Comparison of ENCODE assay signal across 10 cellular contexts in the genomic region with DNA sequence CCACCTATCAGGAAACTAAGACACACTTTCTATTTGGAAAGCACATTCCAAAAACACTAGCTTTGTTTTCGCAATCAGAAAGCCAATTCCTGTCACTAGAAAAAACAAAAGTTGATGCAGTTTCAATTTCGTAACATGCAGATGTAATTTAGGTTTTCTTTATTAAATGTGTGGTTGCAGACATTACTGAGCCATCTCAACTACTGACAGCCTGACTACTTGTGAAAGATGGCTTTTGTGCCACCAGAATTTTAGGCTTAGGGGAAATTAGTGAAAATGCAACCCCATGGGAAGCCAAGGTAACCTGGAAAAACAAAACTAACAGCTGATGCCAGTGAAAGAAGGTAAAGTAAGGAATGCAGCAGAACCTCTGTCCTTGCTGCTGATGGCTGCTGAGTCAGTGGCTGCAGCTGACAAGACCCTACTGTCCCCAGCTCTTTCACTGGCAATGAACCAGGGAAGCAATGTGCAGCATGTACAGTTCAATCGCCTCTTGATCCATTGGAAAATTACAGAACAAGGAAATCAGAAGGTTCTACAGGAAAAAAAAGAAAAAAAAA. TPM values are rescaled to one million over a fixed set of nuclear protein-coding genes. Genes with fewer than 3 reads are reported as not detected.
DNase-seq lines count a peak whose midpoint lies in the region; TF ChIP-seq lines count a peak whose summit lies in the region.
"Had no signal": no experiment of that assay in that cellular context is flagged by ENCODE, and none has a peak within 500 bp of the region (broad histone marks: within the 10 kb centered on the region; RNA-seq: fewer than 3 reads in every experiment).

No MANE protein-coding gene starts in this region.

- TF ChIP-seq CTCF in KMS-11 (conservative IDR thresholded peaks at IDR 0.05; ENCODE audit: low read depth, low read length) = no peak
- TF ChIP-seq CTCF in thyroid gland (IDR thresholded peaks at IDR 0.05) = no peak
- no peak for TF ChIP-seq CTCF in neural progenitor cell (IDR thresholded peaks at IDR 0.05)

- peak overlapping the region; percentile 29 for H3K4me3 ChIP-seq in KMS-11 (IDR thresholded peaks at IDR 0.05; ENCODE audit: insufficient read depth, low read depth, low read length)
- H3K4me3 ChIP-seq in thyroid gland (replicated peaks in 1 of 3) = no peak overlapping the region
- no peak overlapping the region for H3K4me3 ChIP-seq in neural progenitor cell
- H3K4me3 ChIP-seq: skin epidermis had no signal

- no peak for TF ChIP-seq POLR2A in thyroid gland (IDR thresholded peaks at IDR 0.05)

- H3K27me3 ChIP-seq in KMS-11 (ENCODE audit: insufficient read depth, low read depth) = no peaks in the 10 kb centered on the region
- no peaks in the 10 kb centered on the region for H3K27me3 ChIP-seq in thyroid gland
- H3K27me3 ChIP-seq in neural progenitor cell = no peaks in the 10 kb centered on the region

- no peaks in the 10 kb centered on the region for H3F3A ChIP-seq in neural progenitor cell (ENCODE audit: low read depth)

- H3K79me2 ChIP-seq in KMS-11 (ENCODE audit: insufficient read depth, low read depth) (no peaks in the 10 kb centered on the region), neural progenitor cell (ENCODE audit: low read depth) (no peaks in the 10 kb centered on the region)

- H3K36me3 ChIP-seq in KMS-11 (ENCODE audit: insufficient read depth) (no peaks in the 10 kb centered on the region), thyroid gland (no peaks in the 10 kb centered on the region), neural progenitor cell (no peaks in the 10 kb centered on the region)

- H3K4me2 ChIP-seq in KMS-11 = peak overlapping the region; percentile 40
- H3K4me2 ChIP-seq in neural progenitor cell = no peak overlapping the region

- peaks cover 34% of the 10 kb centered on the region for H3K36me3 Mint-ChIP-seq in neural progenitor cell

- H3K4me1 ChIP-seq in KMS-11 (ENCODE audit: low read depth, poor library complexity, severe bottlenecking) (peaks cover 19% of the 10 kb centered on the region), thyroid gland (peaks cover 12 to 16% of the 10 kb centered on the region in 2 donors), neural progenitor cell (no peaks in the 10 kb centered on the region)

- 57 to 68% methylated on average over 3 of the region's 3 CpGs for WGBS in thyroid gland, 2 donors

- no peak overlapping the region for H3K27ac Mint-ChIP-seq in neural progenitor cell
- H3K27ac Mint-ChIP-seq: activated CD4-positive, alpha-beta T cell treated with anti-CD3 and anti-CD28 coated beads, Interleukin-2, amount 10 ng/mL, durations not matched to agents 7 days and 5 days had no signal

- peak; percentile 76 for DNase-seq in iris pigment epithelial cell (ENCODE audit: low read depth)
- peak in 1 of 2 donors; percentile 13 for DNase-seq in thyroid gland
- DNase-seq in activated effector memory CD4-positive, alpha-beta T cell treated with Interleukin-2 at 50 U/mL for 16 hours = no peak
- no peak for DNase-seq in amniotic stem cell (lab: John Stamatoyannopoulos, UW)
- DNase-seq in neural progenitor cell (ENCODE audit: low spot score) = no peak
- DNase-seq: activated CD4-positive, alpha-beta T cell treated with anti-CD3 and anti-CD28 coated beads, Interleukin-2, amount 10 ng/mL, durations not matched to agents 7 days and 5 days had no signal

- H4K20me1 ChIP-seq in KMS-11 (ENCODE audit: insufficient read depth) (no peaks in the 10 kb centered on the region), neural progenitor cell (ENCODE audit: low read depth) (peaks cover 3% of the 10 kb centered on the region)

- no peak overlapping the region for H3K4me3 Mint-ChIP-seq in neural progenitor cell
- H3K4me3 Mint-ChIP-seq: activated CD4-positive, alpha-beta T cell treated with anti-CD3 and anti-CD28 coated beads, Interleukin-2, amount 10 ng/mL, durations not matched to agents 7 days and 5 days; stimulated activated naive CD8-positive, alpha-beta T cell treated with anti-CD3 and anti-CD28 coated beads, Interleukin-15, Interleukin-2, amounts not matched to agents 100 ng/mL and 50 ng/mL, for 24 hours had no signal

- H3K9me3 ChIP-seq in thyroid gland (no peaks in the 10 kb centered on the region), neural progenitor cell (ENCODE audit: low read depth) (no peaks in the 10 kb centered on the region)

- H3K9ac ChIP-seq in KMS-11 = no peak overlapping the region
- H3K9ac ChIP-seq in neural progenitor cell = no peak overlapping the region

- intact Hi-C loops in thyroid gland (cut with DNase I) = no loop called here

- no peak overlapping the region for H2AFZ ChIP-seq in KMS-11 (ENCODE audit: low read depth)
- no peak overlapping the region for H2AFZ ChIP-seq in neural progenitor cell (replicated peaks)

- H3K27ac ChIP-seq in KMS-11 = peak overlapping the region; percentile 13; the same call in 1 of the 2 replicates
- peak overlapping the region; percentile 38 for H3K27ac ChIP-seq in angular gyrus (ENCODE audit: low read depth, low read length)
- H3K27ac ChIP-seq in thyroid gland = peak overlapping the region; percentile 16 to 52 (median 37)
- no peak overlapping the region for H3K27ac ChIP-seq in neural progenitor cell

- H3K4me1 Mint-ChIP-seq in neural progenitor cell = peaks cover 14% of the 10 kb centered on the region

- no peaks in the 10 kb centered on the region for H3K9me3 Mint-ChIP-seq in neural progenitor cell
- H3K9me3 Mint-ChIP-seq: activated CD4-positive, alpha-beta T cell treated with anti-CD3 and anti-CD28 coated beads, Interleukin-2, amount 10 ng/mL, durations not matched to agents 7 days and 5 days; stimulated activated naive CD8-positive, alpha-beta T cell treated with anti-CD3 and anti-CD28 coated beads, Interleukin-15, Interleukin-2, amounts not matched to agents 100 ng/mL and 50 ng/mL, for 24 hours had no signal

- H3K27me3 Mint-ChIP-seq in neural progenitor cell (ENCODE audit: insufficient read depth, low read depth) = no peaks in the 10 kb centered on the region
- H3K27me3 Mint-ChIP-seq: activated CD4-positive, alpha-beta T cell treated with anti-CD3 and anti-CD28 coated beads, Interleukin-2, amount 10 ng/mL, durations not matched to agents 7 days and 5 days; stimulated activated naive CD8-positive, alpha-beta T cell treated with anti-CD3 and anti-CD28 coated beads, Interleukin-15, Interleukin-2, amounts not matched to agents 100 ng/mL and 50 ng/mL, for 24 hours had no signal

RNA-seq across cellular contexts. Expression of a gene that starts 34.9 kb away (rescaled TPM):
- total RNA-seq in thyroid gland (10 to 100 TPM; 34.3 to 51.6 (median 44.5) TPM), neural progenitor cell (ENCODE audit: low replicate concordance) (51.9 and 70.7 TPM in 2 replicates)
